1 cellular context compared by ENCODE assay signal in genomic region chrX:153903991-153904957, GRCh38.
TF ChIP-seq lines count a peak whose summit lies in the region.

Gene AVPR2 (plus strand): TSS chrX:153904673. CDS start chrX:153905146, 473 bp downstream.

TF ChIP-seq in SK-N-SH, 30 proteins besides CTCF, POLR2A, EP300 and RAD21 (continued from another document):
- TF ChIP-seq MAX (IDR thresholded peaks at IDR 0.05; ENCODE audit: low read depth), result no peak
- no peak for TF ChIP-seq YY1 (IDR thresholded peaks at IDR 0.05; ENCODE audit: low read depth)
- no peak for TF ChIP-seq USF2 (IDR thresholded peaks at IDR 0.05; ENCODE audit: borderline replicate concordance, low read depth, low read length)
- TF ChIP-seq RFX5 (IDR thresholded peaks at IDR 0.05; ENCODE audit: low read length), result no peak
- TF ChIP-seq RCOR1 (IDR thresholded peaks at IDR 0.05; ENCODE audit: low read length), result no peak
- TF ChIP-seq RXRA (IDR thresholded peaks at IDR 0.05; ENCODE audit: borderline replicate concordance, low read depth), result no peak
